In genomic region chrX:72609313-72609712, GRCh38 we compare ENCODE assay signal across 11 cellular contexts. TPM values are rescaled to one million over a fixed set of nuclear protein-coding genes. Genes with fewer than 3 reads are reported as not detected.
DNase-seq lines count a peak whose midpoint lies in the region; ATAC-seq, FAIRE-seq and TF ChIP-seq lines count a peak whose summit lies in the region.
"Had no signal": no experiment of that assay in that cellular context is flagged by ENCODE, and none has a peak within 500 bp of the region (broad histone marks: within the 10 kb centered on the region; RNA-seq: fewer than 3 reads in every experiment).

No MANE protein-coding gene starts in this region.

- H2AFZ ChIP-seq in Loucy (ENCODE audit: low read length) (peak overlapping the region; percentile 7; the same call in 1 of the 2 replicates), K562 (ENCODE audit: low read depth, low read length) (no peak overlapping the region)

- H3K4me2 ChIP-seq in Loucy (ENCODE audit: low read depth, low read length, poor library complexity, severe bottlenecking): no peak overlapping the region
- H3K4me2 ChIP-seq in K562 (ENCODE audit: insufficient read depth, low read length): no peak overlapping the region

- H3K9me3 ChIP-seq in Loucy (ENCODE audit: insufficient read depth, low read depth, low read length) (no peaks in the 10 kb centered on the region), K562 (replicated peaks; ENCODE audit: control insufficient read depth, insufficient read depth, low read depth, low read length) (no peaks in the 10 kb centered on the region), liver (ENCODE audit: control insufficient read depth in 4 of 4, low read length in 3 of 4) (no peaks in the 10 kb centered on the region)

- no peaks in the 10 kb centered on the region for H3F3A ChIP-seq in Loucy (ENCODE audit: low read depth)

- H4K20me1 ChIP-seq in Loucy (ENCODE audit: insufficient read depth, low read length, poor library complexity, severe bottlenecking) (no peaks in the 10 kb centered on the region), K562 (replicated peaks; ENCODE audit: control insufficient read depth, insufficient read depth, low read length) (no peaks in the 10 kb centered on the region)

- no peaks in the 10 kb centered on the region for H3K9me1 ChIP-seq in K562 (ENCODE audit: control insufficient read depth, insufficient read depth, low read length)

- WGBS in K562 (ENCODE audit: insufficient coverage, low coverage, missing lambda C conversion rate): 19% methylated on average over 2 of the region's 2 CpGs
- WGBS in liver: 81% methylated on average over 2 of the region's 2 CpGs

- H3K4me1 ChIP-seq in Loucy (ENCODE audit: insufficient read depth, low read length, poor library complexity, severe bottlenecking) (no peaks in the 10 kb centered on the region), K562 (replicated peaks in 1 of 2; ENCODE audit: control insufficient read depth in 2 of 2, insufficient read depth in 2 of 2, low read length in 2 of 2) (no peaks in the 10 kb centered on the region), liver (ENCODE audit: control insufficient read depth in 4 of 4, insufficient read depth in 4 of 4, low read length in 3 of 4) (no peaks in the 10 kb centered on the region)

- no peaks in the 10 kb centered on the region for H3K79me2 ChIP-seq in Loucy (ENCODE audit: insufficient read depth, low read length)
- no peaks in the 10 kb centered on the region for H3K79me2 ChIP-seq in K562 (ENCODE audit: control insufficient read depth, insufficient read depth, low read length)

- H3K36me3 ChIP-seq in GM06990 (ENCODE audit: control insufficient read depth, insufficient read depth, low read length) (no peaks in the 10 kb centered on the region), Loucy (ENCODE audit: insufficient read depth, low read length) (no peaks in the 10 kb centered on the region), K562 (ENCODE audit: control insufficient read depth, insufficient read depth, low read length) (no peaks in the 10 kb centered on the region; the same call in 2 of the 3 replicates), liver (ENCODE audit: control insufficient read depth in 4 of 4, insufficient read depth in 3 of 4, low read depth in 1 of 4, low read length in 3 of 4) (no peaks in the 10 kb centered on the region)

- TF ChIP-seq CTCF in GM06990 (IDR thresholded peaks at IDR 0.05; ENCODE audit: insufficient read depth, low read length, poor library complexity, severe bottlenecking) (peak; percentile 24), Loucy (conservative IDR thresholded peaks at IDR 0.05; ENCODE audit: low read length) (peak; percentile 58), K562 (IDR thresholded peaks at IDR 0.05 in 2 of 3, conservative IDR thresholded peaks at IDR 0.05 in 1 of 3; ENCODE audit: insufficient read depth in 2 of 3, low read depth in 1 of 3, low read length in 3 of 3) (peak in 2 of 3 experiments; percentile 17 to 21; a peak in 2 of 6 replicates), liver (IDR thresholded peaks at IDR 0.05; ENCODE audit: low read depth, low read length, missing input control) (peak; percentile 26)

- no peaks in the 10 kb centered on the region for H3K9me2 ChIP-seq in Loucy (replicated peaks; ENCODE audit: low read depth, low read length)

- CTCF ChIA-PET in K562 (lab: Yijun Ruan, JAX; ENCODE audit: low intra/inter-chr PET ratio): no interaction called here

- ATAC-seq in K562 (peak; percentile 74), GM21529 (IDR thresholded peaks at IDR 0.05; ENCODE audit: unreplicated experiment) (no peak), GM18867 (IDR thresholded peaks at IDR 0.05; ENCODE audit: unreplicated experiment) (no peak)
- ATAC-seq: activated naive CD4-positive, alpha-beta T cell treated with anti-CD3 and anti-CD28 coated beads, Interleukin-2, amount 50 U/mL, for 72 hours had no signal

- no peak overlapping the region for H3K4me3 ChIP-seq in GM06990 (replicated peaks; ENCODE audit: low read depth, low read length)
- no peak overlapping the region for H3K4me3 ChIP-seq in Loucy (ENCODE audit: low read length, poor library complexity, severe bottlenecking)
- H3K4me3 ChIP-seq in K562: no peak overlapping the region
- no peak overlapping the region for H3K4me3 ChIP-seq in liver (ENCODE audit: low read depth in 1 of 3, low read length in 3 of 3)

- in situ Hi-C loops in K562 (cut with MboI): no loop called here

- intact Hi-C loops in K562 (cut with micrococcal nuclease): no loop called here

- no TSS peak for BruUV-seq in K562 (replicated peaks; lab: Mats Ljungman, UMichigan)

- H3K9ac ChIP-seq in Loucy (ENCODE audit: low read depth, low read length, poor library complexity, severe bottlenecking) (no peak overlapping the region), K562 (ENCODE audit: insufficient read depth in 1 of 2, low read depth in 2 of 2, low read length in 2 of 2) (no peak overlapping the region), liver (ENCODE audit: low read depth in 1 of 2, low read length in 2 of 2) (no peak overlapping the region)

- H3K27ac ChIP-seq in K562 (ENCODE audit: extremely low read depth, low read depth, low read length) (no peak overlapping the region), liver (ENCODE audit: low read depth in 1 of 2, low read length in 2 of 2) (no peak overlapping the region)

- H3K27me3 ChIP-seq in GM06990 (replicated peaks; ENCODE audit: control insufficient read depth, insufficient read depth, low read length): no peaks in the 10 kb centered on the region
- no peaks in the 10 kb centered on the region for H3K27me3 ChIP-seq in Loucy (ENCODE audit: insufficient read depth, low read length, poor library complexity, severe bottlenecking)
- no peaks in the 10 kb centered on the region for H3K27me3 ChIP-seq in K562 (ENCODE audit: control insufficient read depth in 2 of 2, insufficient read depth in 2 of 2, low read length in 2 of 2)
- no peaks in the 10 kb centered on the region for H3K27me3 ChIP-seq in liver (ENCODE audit: control insufficient read depth in 4 of 4, insufficient read depth in 4 of 4, low read length in 3 of 4)

- no peak for DNase-seq in GM06990 (ENCODE audit: extremely low read depth, insufficient read length)
- peak; percentile 5 to 14 (median 10) for DNase-seq in K562 (ENCODE audit: extremely low read depth in 1 of 4, low spot score in 3 of 4)
- DNase-seq in COR-L47 (lab: John Stamatoyannopoulos, UW): no peak
- DNase-seq in activated CD4-positive, alpha-beta T cell treated with anti-CD3 and anti-CD28 coated beads, Interleukin-2, amount 50 U/mL, for 4 hours: no peak
- DNase-seq: activated CD4-positive, alpha-beta T cell treated with anti-CD3 and anti-CD28 coated beads for 4 hours; NCI-H1092 treated with DMSO at 0.1 percent for 48 hours had no signal

- TF ChIP-seq RAD21 in K562 (CRISPR knock-in tag; conservative IDR thresholded peaks at IDR 0.05 in 1 of 2, IDR thresholded peaks at IDR 0.05 in 1 of 2) (no peak), liver (IDR thresholded peaks at IDR 0.05) (peak; percentile 66 to 71)

- no peak for TF ChIP-seq POLR2A in K562 (conservative IDR thresholded peaks at IDR 0.05)

- FAIRE-seq in K562 (lab: Jason Lieb, UNC): no peak

- POLR2A ChIA-PET in K562 (lab: Yijun Ruan, JAX): no interaction called here

- no peak for TF ChIP-seq EP300 in K562 (IDR thresholded peaks at IDR 0.05; ENCODE audit: low read length)

TF ChIP-seq in K562, 482 proteins besides CTCF, POLR2A, EP300 and RAD21 (continues in another document):
- TF ChIP-seq RHOXF2B (CRISPR knock-in tag; conservative IDR thresholded peaks at IDR 0.05) (no peak), MYC (IDR thresholded peaks at IDR 0.05; ENCODE audit: low read depth, low read length) (no peak), MYC (CRISPR knock-in tag; IDR thresholded peaks at IDR 0.05; ENCODE audit: borderline replicate concordance, low read depth) (no peak)

TF ChIP-seq in liver, 16 proteins besides CTCF, POLR2A, EP300 and RAD21:
- TF ChIP-seq JUND (IDR thresholded peaks at IDR 0.05) (no peak), SP1 (IDR thresholded peaks at IDR 0.05) (no peak), GABPA (IDR thresholded peaks at IDR 0.05 in 1 of 2, conservative IDR thresholded peaks at IDR 0.05 in 1 of 2) (no peak)

RNA-seq across cellular contexts. Expression of gene HDAC8, which starts 36.7 kb away (rescaled TPM):
- 68.2 and 110 TPM in 2 replicates for total RNA-seq in K562 (2011; cell fraction: chromatin; rRNA removed; ENCODE audit: low replicate concordance)
- total RNA-seq in K562 (2011; cell fraction: nucleolus; rRNA removed): 28.3 and 38.8 TPM in 2 replicates
- 78.3 and 144 TPM in 2 replicates for total RNA-seq in K562 (2011; cell fraction: nucleoplasm; rRNA removed)
- total RNA-seq in K562 (2014; rRNA removed) (18.9 and 20.2 TPM in 2 replicates), K562 (2014; rRNA removed; fragmentation: Illumina TruSeq; extraction: Trizol) (33.3 and 35.0 TPM in 2 replicates), K562 (2015; rRNA removed; fragmentation: Illumina TruSeq; extraction: Trizol) (26.2 and 30.0 TPM in 2 replicates), K562 (2021) (21.5 and 25.1 TPM in 2 replicates), liver (10 to 100 TPM; 12.8 to 30.4 TPM)
- polyA plus RNA-seq in K562 (2011; rRNA removed) (23.1 and 28.7 TPM in 2 replicates), K562 (2014; fragmentation: Illumina TruSeq; extraction: Trizol) (19.7 and 24.4 TPM in 2 replicates), K562 (2014; fragmentation: Nextera tagmentation; extraction: Ambion mirVana) (10 to 100 TPM; 36.5 to 53.8 TPM), K562 (2014; rRNA removed) (21.1 and 28.0 TPM in 2 replicates), liver (10 to 100 TPM; 11.1 to 15.2 TPM)
- polyA plus RNA-seq in K562 (2011; cell fraction: cytosol; rRNA removed): 10.4 and 14.2 TPM in 2 replicates
- polyA plus RNA-seq in K562 (2011; cell fraction: nucleus; rRNA removed): 18.9 and 19.5 TPM in 2 replicates
- 18.0 and 21.7 TPM in 2 replicates for polyA plus RNA-seq in K562 (2012)
- 47.6 and 55.1 TPM in 2 replicates for polyA minus RNA-seq in K562 (2011; rRNA and poly(A)+ RNA removed)
- polyA minus RNA-seq in K562 (2011; cell fraction: cytosol; rRNA and poly(A)+ RNA removed): 9.2 and 10.6 TPM in 2 replicates
- polyA minus RNA-seq in K562 (2011; cell fraction: nucleus; rRNA and poly(A)+ RNA removed): 38.2 and 46.8 TPM in 2 replicates

Comparison
In these comparisons a context has a peak if more than half of its experiments do, and no peak if none do; other contexts are left out.
1. DNase-seq: peak in K562 (4 of 4); none in GM06990 (single experiment), COR-L47 (single experiment) and activated CD4-positive, alpha-beta T cell treated with anti-CD3 and anti-CD28 coated beads, Interleukin-2, amount 50 U/mL, for 4 hours (0 of 2).
2. Peak in every context shown above with its lines, with median percentiles within 50 percentile points of each other: CTCF ChIP-seq.